In genomic region chr10:87092861-87093460, GRCh38 we compare ENCODE assay signal across 8 cellular contexts. TPM values are rescaled to one million over a fixed set of nuclear protein-coding genes. Genes with fewer than 3 reads are reported as not detected.
DNase-seq lines count a peak whose midpoint lies in the region; ATAC-seq and TF ChIP-seq lines count a peak whose summit lies in the region.

No MANE protein-coding gene starts in this region.

- H3K27ac ChIP-seq in IMR-90 (ENCODE audit: insufficient read depth, low read length) (peak overlapping the region; percentile 71; the same call in 1 of the 2 replicates), parathyroid adenoma (no peak overlapping the region)

- peak overlapping the region; percentile 44 for H3K18ac ChIP-seq in IMR-90 (ENCODE audit: low read depth, low read length)

- peak overlapping the region; percentile 36; the same call in 1 of the 2 replicates for H4K91ac ChIP-seq in IMR-90 (ENCODE audit: insufficient read depth, low read depth, low read length)

- DNase-seq in IMR-90 (peak; percentile 28), fibroblast of the conjunctiva (ENCODE audit: low read depth) (peak; percentile 26), NCI-H446 treated with DMSO at 0.1 percent for 48 hours (lab: John Stamatoyannopoulos, UW) (no peak), NCI-H524 treated with DMSO at 0.1 percent for 48 hours (lab: John Stamatoyannopoulos, UW) (no peak)
- peak; percentile 10 for DNase-seq in activated CD4-positive, alpha-beta T cell treated with anti-CD3 and anti-CD28 coated beads, Interleukin-2, amount 50 U/mL, for 1 hour

- H2AK9ac ChIP-seq in IMR-90 (replicated peaks; ENCODE audit: low read depth, low read length, poor library complexity): no peak overlapping the region

- H3K56ac ChIP-seq in IMR-90 (ENCODE audit: extremely low read depth, insufficient read depth, low read length): peak overlapping the region; percentile 37; the same call in 1 of the 2 replicates

- no peak for ATAC-seq in IMR-90 (ENCODE audit: low read depth)
- ATAC-seq in GM19351 (IDR thresholded peaks at IDR 0.05; ENCODE audit: unreplicated experiment): no peak

- H3K23ac ChIP-seq in IMR-90 (ENCODE audit: low read depth, low read length): peak overlapping the region; percentile 75; the same call in 1 of the 2 replicates

- no peak for TF ChIP-seq RAD21 in IMR-90 (IDR thresholded peaks at IDR 0.05; ENCODE audit: low read length)

- POLR2A ChIA-PET in IMR-90 (lab: Charles Lee; ENCODE audit: unreplicated experiment): no interaction called here

- peaks cover 10% of the 10 kb centered on the region for H3K9me1 ChIP-seq in IMR-90 (ENCODE audit: insufficient read depth, low read length)

- peak overlapping the region; percentile 79 for H3K9ac ChIP-seq in ES-I3 (ENCODE audit: low read depth, low read length)
- H3K9ac ChIP-seq in IMR-90 (ENCODE audit: low read depth, low read length): peak overlapping the region; percentile 92
- H3K9ac ChIP-seq in parathyroid adenoma: no peak overlapping the region

- no peak overlapping the region for H2AK5ac ChIP-seq in IMR-90 (ENCODE audit: low read depth, low read length)

- intact Hi-C loops in IMR-90 (cut with micrococcal nuclease): loop anchor here (2.0 kb wide), 2 partner anchors 124 to 154 kb away; partner anchors contain the start of gene ADIRF

- no peak overlapping the region for H2BK120ac ChIP-seq in IMR-90 (ENCODE audit: low read depth, low read length)

- H3K9me3 ChIP-seq in ES-I3 (ENCODE audit: control insufficient read depth, insufficient read depth, low read length) (no peaks in the 10 kb centered on the region), IMR-90 (ENCODE audit: control insufficient read depth, insufficient read depth, low read length) (no peaks in the 10 kb centered on the region), parathyroid adenoma (ENCODE audit: control insufficient read depth, low read length) (no peaks in the 10 kb centered on the region)

- peaks cover 11% of the 10 kb centered on the region for H3K4me1 ChIP-seq in ES-I3 (ENCODE audit: insufficient read depth, low read length)
- H3K4me1 ChIP-seq in IMR-90 (ENCODE audit: control insufficient read depth, insufficient read depth, low read length): peaks cover 6% of the 10 kb centered on the region
- no peaks in the 10 kb centered on the region for H3K4me1 ChIP-seq in parathyroid adenoma

- H3K27me3 ChIP-seq in IMR-90 (ENCODE audit: control insufficient read depth, insufficient read depth, low read length) (no peaks in the 10 kb centered on the region), parathyroid adenoma (ENCODE audit: control insufficient read depth, insufficient read depth, low read length) (no peaks in the 10 kb centered on the region)

- H2AFZ ChIP-seq in IMR-90 (replicated peaks; ENCODE audit: low read length, poor library complexity) (no peak overlapping the region), parathyroid adenoma (no peak overlapping the region)

- H3K4ac ChIP-seq in IMR-90 (ENCODE audit: low read depth, low read length): peak overlapping the region; percentile 44

- dilution Hi-C loops in IMR-90 (cut with HindIII; ENCODE audit: low sequenced_read_pairs, unreplicated experiment): no loop called here

- H2BK5ac ChIP-seq in IMR-90 (ENCODE audit: low read depth, low read length, poor library complexity, severe bottlenecking): peak overlapping the region; percentile 53

- in situ Hi-C loops in IMR-90 (cut with MboI; ENCODE audit: low sequenced_read_pairs): no loop called here

- CTCF ChIA-PET in IMR-90 (lab: Yijun Ruan, JAX): interaction anchor here (0.6 kb wide), 1 partner anchor 233 kb away, joined by 5 read pairs; no protein-coding TSS in a partner anchor

- H3K4me2 ChIP-seq in IMR-90 (ENCODE audit: low read depth, low read length): peak overlapping the region; percentile 92
- peak overlapping the region; percentile 79 for H3K4me2 ChIP-seq in parathyroid adenoma (ENCODE audit: low read length)

- no peak for TF ChIP-seq CTCF in IMR-90 (conservative IDR thresholded peaks at IDR 0.05; ENCODE audit: low read depth, low read length)
- no peak for TF ChIP-seq CTCF in parathyroid adenoma (IDR thresholded peaks at IDR 0.05)

- no peaks in the 10 kb centered on the region; the same call in 1 of the 2 replicates for H3K36me3 ChIP-seq in ES-I3 (ENCODE audit: insufficient read depth, low read length)
- peaks cover 3% of the 10 kb centered on the region; the same call in 1 of the 2 replicates for H3K36me3 ChIP-seq in IMR-90 (ENCODE audit: control insufficient read depth, insufficient read depth, low read length)
- no peaks in the 10 kb centered on the region for H3K36me3 ChIP-seq in parathyroid adenoma (ENCODE audit: control insufficient read depth, insufficient read depth, low read length)

- no TSS peak for BruUV-seq in IMR-90 (replicated peaks; lab: Mats Ljungman, UMichigan)

- no peak overlapping the region for H4K5ac ChIP-seq in IMR-90 (ENCODE audit: low read depth, low read length)

- H3K14ac ChIP-seq in IMR-90 (replicated peaks; ENCODE audit: low read depth, low read length): peak overlapping the region; percentile 65

- peaks cover 14% of the 10 kb centered on the region for H3K79me2 ChIP-seq in parathyroid adenoma

- peak; percentile 47; the same call in 1 of the 2 replicates for TF ChIP-seq POLR2A in IMR-90 (IDR thresholded peaks at IDR 0.05; ENCODE audit: low read depth, low read length)

- no peak overlapping the region for H2BK15ac ChIP-seq in IMR-90 (ENCODE audit: low read depth, low read length)

- no peak overlapping the region for H2BK20ac ChIP-seq in IMR-90 (ENCODE audit: low read depth, low read length)

- H4K8ac ChIP-seq in IMR-90 (ENCODE audit: low read depth in 2 of 2, low read length in 2 of 2): peak overlapping the region in 1 of 2 experiments; percentile 19; a peak in 1 of 4 replicates

- H3K79me1 ChIP-seq in IMR-90 (ENCODE audit: low read depth in 1 of 2, low read length in 2 of 2): peaks cover 15 to 65% of the 10 kb centered on the region in 2 experiments

- WGBS in IMR-90 (ENCODE audit: extremely low coverage in 2 of 2, insufficient read length in 1 of 2), 2 experiments: no CpG with 5 or more reads among the region's 7 CpGs

- H3K4me3 ChIP-seq in IMR-90 (ENCODE audit: insufficient read depth, low read depth, low read length): peak overlapping the region; percentile 84
- peak overlapping the region; percentile 29 for H3K4me3 ChIP-seq in parathyroid adenoma (ENCODE audit: low read depth, low read length)

- H4K20me1 ChIP-seq in IMR-90 (ENCODE audit: insufficient read depth, low read length): peaks cover 25% of the 10 kb centered on the region

TF ChIP-seq in IMR-90, 13 proteins besides CTCF, POLR2A, EP300 and RAD21:
- no peak for TF ChIP-seq MXI1 (IDR thresholded peaks at IDR 0.05; ENCODE audit: borderline replicate concordance, low read depth, low read length)
- no peak for TF ChIP-seq CHD1 (IDR thresholded peaks at IDR 0.05; ENCODE audit: low read depth, low read length)
- peak; percentile 90 for TF ChIP-seq CEBPB (IDR thresholded peaks at IDR 0.05; ENCODE audit: low read depth, low read length)
- TF ChIP-seq BHLHE40 (IDR thresholded peaks at IDR 0.05; ENCODE audit: low read depth, low read length): no peak
- no peak for TF ChIP-seq FOS (IDR thresholded peaks at IDR 0.05; ENCODE audit: low read depth, low read length)
- TF ChIP-seq RCOR1 (IDR thresholded peaks at IDR 0.05; ENCODE audit: insufficient replicate concordance, low read length): no peak
- no peak for TF ChIP-seq MAFK (IDR thresholded peaks at IDR 0.05; ENCODE audit: low read depth, low read length)
- no peak for TF ChIP-seq ELK1 (IDR thresholded peaks at IDR 0.05; ENCODE audit: borderline replicate concordance, low read depth, low read length)
TF ChIP-seq in IMR-90: peak in this region for 1.

RNA-seq across cellular contexts. Expression of gene GLUD1, which starts 1.7 kb away (rescaled TPM):
- total RNA-seq in IMR-90 (2012; rRNA removed): 210 and 222 TPM in 2 replicates
- 58.9 and 64.8 TPM in 2 replicates for polyA plus RNA-seq in IMR-90 (2012; rRNA removed)
- polyA plus RNA-seq in IMR-90 (2012; cell fraction: cytosol; rRNA removed): 28.1 and 28.9 TPM in 2 replicates
- polyA plus RNA-seq in IMR-90 (2012; cell fraction: nucleus; rRNA removed; ENCODE audit: low replicate concordance): 14.4 and 40.2 TPM in 2 replicates

RNA-seq across cellular contexts. Expression of gene SHLD2, which starts 2.0 kb away (rescaled TPM):
- total RNA-seq in IMR-90 (2012; rRNA removed): 19.9 and 28.1 TPM in 2 replicates
- 7.4 and 10.6 TPM in 2 replicates for polyA plus RNA-seq in IMR-90 (2012; rRNA removed)
- polyA plus RNA-seq in IMR-90 (2012; cell fraction: cytosol; rRNA removed): 1.5 and 1.6 TPM in 2 replicates
- polyA plus RNA-seq in IMR-90 (2012; cell fraction: nucleus; rRNA removed; ENCODE audit: low replicate concordance): 3.1 and 18.1 TPM in 2 replicates

Comparison
In these comparisons a context has a peak if more than half of its experiments do, and no peak if none do; other contexts are left out.
1. DNase-seq: peak in IMR-90 (single experiment), activated CD4-positive, alpha-beta T cell treated with anti-CD3 and anti-CD28 coated beads, Interleukin-2, amount 50 U/mL, for 1 hour (single experiment) and fibroblast of the conjunctiva (single experiment); none in NCI-H446 treated with DMSO at 0.1 percent for 48 hours (single experiment) and NCI-H524 treated with DMSO at 0.1 percent for 48 hours (single experiment).